In the genomic region with DNA sequence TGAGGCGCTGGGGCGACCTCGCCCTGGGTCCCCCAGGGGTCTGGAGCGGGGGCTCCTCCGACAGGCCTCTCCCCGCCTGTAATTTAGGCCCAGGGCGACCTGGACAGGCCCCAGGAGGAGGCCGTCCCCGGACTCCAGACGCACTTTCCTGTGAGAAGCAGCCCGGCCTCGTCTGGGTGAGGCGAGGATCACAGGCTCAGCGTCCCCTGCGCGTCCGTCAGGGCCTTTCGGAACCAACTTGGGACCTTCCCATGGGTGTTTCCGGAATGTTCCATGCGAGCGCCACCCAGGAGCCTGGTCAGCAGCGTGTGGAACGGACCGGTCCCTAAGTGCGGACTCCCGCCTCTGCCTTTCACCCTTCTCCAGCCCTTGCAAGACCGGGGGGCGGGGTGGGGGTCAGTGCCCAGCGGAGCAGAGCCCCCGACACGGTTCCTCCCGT, we compare ENCODE assay signal across 10 cellular contexts. TPM values are rescaled to one million over a fixed set of nuclear protein-coding genes. Genes with fewer than 3 reads are reported as not detected.
DNase-seq lines count a peak whose midpoint lies in the region; ATAC-seq and TF ChIP-seq lines count a peak whose summit lies in the region.
"Had no signal": no experiment of that assay in that cellular context is flagged by ENCODE, and none has a peak within 500 bp of the region (broad histone marks: within the 10 kb centered on the region; RNA-seq: fewer than 3 reads in every experiment).

No MANE protein-coding gene starts in this region.

- WGBS in prostate gland = 81% methylated on average over 30 of the region's 32 CpGs

- H3K36me3 Mint-ChIP-seq in CD8-positive, alpha-beta memory T cell = no peaks in the 10 kb centered on the region

- TF ChIP-seq POLR2A in prostate gland (IDR thresholded peaks at IDR 0.05) = no peak

- POLR2A ChIA-PET in PC-9 (lab: Charles Lee; ENCODE audit: unreplicated experiment) = no interaction called here
- POLR2A ChIA-PET in CD8-positive, alpha-beta memory T cell (lab: Charles Lee) = no interaction called here

- no peak overlapping the region for H3K4me3 ChIP-seq in PC-9
- peak overlapping the region; percentile 36 to 45 for H3K4me3 ChIP-seq in prostate gland
- no peak overlapping the region for H3K4me3 ChIP-seq in CD8-positive, alpha-beta memory T cell (ENCODE audit: low read length)

- DNase-seq in AG08395 (ENCODE audit: low spot score) (peak; percentile 13), PC-9 (no peak), left ventricle myocardium superior (peak; percentile 44), prostate gland (ENCODE audit: low spot score) (no peak), NCI-H524 treated with DMSO at 0.1 percent for 48 hours (lab: John Stamatoyannopoulos, UW) (no peak), HT-29 (ENCODE audit: low spot score) (no peak)
- no peak for DNase-seq in CD8-positive, alpha-beta memory T cell
- DNase-seq: DMS153, foreskin keratinocyte had no signal

- peaks cover 27 to 31% of the 10 kb centered on the region in 2 donors for H3K27me3 Mint-ChIP-seq in CD8-positive, alpha-beta memory T cell

- no peaks in the 10 kb centered on the region for H3K36me3 ChIP-seq in PC-9 (ENCODE audit: low read depth)
- H3K36me3 ChIP-seq in prostate gland = no peaks in the 10 kb centered on the region
- H3K36me3 ChIP-seq in CD8-positive, alpha-beta memory T cell (ENCODE audit: insufficient read depth, low read length) = no peaks in the 10 kb centered on the region

- BruUV-seq in PC-9 (replicated peaks; lab: Mats Ljungman, UMichigan) = no TSS peak

- no peak overlapping the region for H2AFZ ChIP-seq in PC-9

- CTCF ChIA-PET in PC-9 (lab: Charles Lee) = no interaction called here
- CTCF ChIA-PET in CD8-positive, alpha-beta memory T cell (lab: Charles Lee) = no interaction called here

- peak overlapping the region; percentile 74; the same call in 1 of the 2 replicates for H3K4me2 ChIP-seq in PC-9

- H3K27me3 ChIP-seq in PC-9 (ENCODE audit: insufficient read depth, low read depth) = no peaks in the 10 kb centered on the region
- H3K27me3 ChIP-seq in prostate gland (replicated peaks; ENCODE audit: insufficient read depth) = no peaks in the 10 kb centered on the region
- no peaks in the 10 kb centered on the region for H3K27me3 ChIP-seq in CD8-positive, alpha-beta memory T cell (ENCODE audit: insufficient read depth, low read length, poor library complexity, severe bottlenecking)
- H3K27me3 ChIP-seq: foreskin keratinocyte had no signal

- intact Hi-C loops in PC-9 (cut with micrococcal nuclease; ENCODE audit: unreplicated experiment) = no loop called here
- intact Hi-C loops in left ventricle myocardium superior (cut with micrococcal nuclease) = no loop called here
- intact Hi-C loops in prostate gland (cut with DNase I) = no loop called here

- H4K20me1 ChIP-seq in PC-9 (ENCODE audit: insufficient read depth) = 0 out of 2 replicates have a peak, but pooled peaks cover 5% of the 10 kb centered on the region

- peaks cover 0 to 2% (median 0%) of the 10 kb centered on the region in 5 donors for H3K9me3 Mint-ChIP-seq in CD8-positive, alpha-beta memory T cell

- H3K4me1 Mint-ChIP-seq in CD8-positive, alpha-beta memory T cell = peaks cover 3 to 10% (median 4%) of the 10 kb centered on the region in 3 donors

- H3K4me1 ChIP-seq in PC-9 (replicated peaks; ENCODE audit: insufficient read depth) (no peaks in the 10 kb centered on the region; the same call in 1 of the 2 replicates), prostate gland (replicated peaks) (no peaks in the 10 kb centered on the region)
- H3K4me1 ChIP-seq in CD8-positive, alpha-beta memory T cell (ENCODE audit: insufficient read depth, low read length) = no peaks in the 10 kb centered on the region
- H3K4me1 ChIP-seq: foreskin keratinocyte had no signal

- H3K27ac ChIP-seq in PC-9 (no peak overlapping the region), prostate gland (peak overlapping the region; percentile 66 to 82)
- no peak overlapping the region for H3K27ac ChIP-seq in CD8-positive, alpha-beta memory T cell (ENCODE audit: low read depth, low read length)
- H3K27ac ChIP-seq: foreskin keratinocyte had no signal

- TF ChIP-seq CTCF in PC-9 (conservative IDR thresholded peaks at IDR 0.05) (no peak), prostate gland (IDR thresholded peaks at IDR 0.05) (no peak)

- ATAC-seq in left ventricle myocardium superior = peak; percentile 49
- ATAC-seq in HG02571 (IDR thresholded peaks at IDR 0.05; ENCODE audit: unreplicated experiment) = no peak

- H3K79me2 ChIP-seq in PC-9 (ENCODE audit: low read depth) = peaks cover 4% of the 10 kb centered on the region; the same call in 1 of the 2 replicates

- no peaks in the 10 kb centered on the region for H3K9me3 ChIP-seq in PC-9 (ENCODE audit: insufficient read depth, low read depth)
- no peaks in the 10 kb centered on the region for H3K9me3 ChIP-seq in prostate gland
- no peaks in the 10 kb centered on the region for H3K9me3 ChIP-seq in CD8-positive, alpha-beta memory T cell (ENCODE audit: low read length)

- H3F3A ChIP-seq in PC-9 (ENCODE audit: insufficient read depth, low read depth) = peaks cover 10% of the 10 kb centered on the region; the same call in 1 of the 2 replicates

- H3K9me2 ChIP-seq in PC-9 (ENCODE audit: insufficient read depth) = no peaks in the 10 kb centered on the region

- H3K4me3 Mint-ChIP-seq in CD8-positive, alpha-beta memory T cell = peak overlapping the region in 3 of 7 donors; percentile 15 to 70 (median 35)

- H3K27ac Mint-ChIP-seq in CD8-positive, alpha-beta memory T cell = no peak overlapping the region

RNA-seq across cellular contexts. Expression of a gene that starts 1.0 kb away (rescaled TPM):
- 22.2 and 22.9 TPM in 2 replicates for total RNA-seq in PC-9 (2021)
- 0.94 TPM for total RNA-seq in left ventricle myocardium superior
- total RNA-seq in prostate gland = 10 to 100 TPM; 23.5 to 43.1 TPM
- not detected for total RNA-seq in CD8-positive, alpha-beta memory T cell
- polyA plus RNA-seq in CD8-positive, alpha-beta memory T cell = not detected
- total RNA-seq in HT-29 (2014; rRNA removed; shearing (Covaris generic)) = 55.9 and 66.4 TPM in 2 replicates

Comparison
In these comparisons a context has a peak if more than half of its experiments do, and no peak if none do; other contexts are left out.
1. DNase-seq: peak in AG08395 (single experiment) and left ventricle myocardium superior (single experiment); none in PC-9 (0 of 2), prostate gland (single experiment), CD8-positive, alpha-beta memory T cell (0 of 5), NCI-H524 treated with DMSO at 0.1 percent for 48 hours (single experiment) and HT-29 (single experiment).
2. H3K27ac ChIP-seq: peak in prostate gland (2 of 2); none in PC-9 (single experiment) and CD8-positive, alpha-beta memory T cell (single experiment).
3. H3K4me3 ChIP-seq: peak in prostate gland (2 of 2); none in PC-9 (single experiment) and CD8-positive, alpha-beta memory T cell (single experiment).
4. RNA of a gene that starts 1.0 kb away (total RNA-seq): 55.9 to 66.4 TPM in HT-29, 23.5 to 43.1 TPM in prostate gland and 22.2 to 22.9 TPM in PC-9; 0.94 TPM in left ventricle myocardium superior (single experiment) and not detected in CD8-positive, alpha-beta memory T cell; every median in the first group is over 10 times any median in the second.